ENCODE assay signal across 1 cellular context in the genomic region with DNA sequence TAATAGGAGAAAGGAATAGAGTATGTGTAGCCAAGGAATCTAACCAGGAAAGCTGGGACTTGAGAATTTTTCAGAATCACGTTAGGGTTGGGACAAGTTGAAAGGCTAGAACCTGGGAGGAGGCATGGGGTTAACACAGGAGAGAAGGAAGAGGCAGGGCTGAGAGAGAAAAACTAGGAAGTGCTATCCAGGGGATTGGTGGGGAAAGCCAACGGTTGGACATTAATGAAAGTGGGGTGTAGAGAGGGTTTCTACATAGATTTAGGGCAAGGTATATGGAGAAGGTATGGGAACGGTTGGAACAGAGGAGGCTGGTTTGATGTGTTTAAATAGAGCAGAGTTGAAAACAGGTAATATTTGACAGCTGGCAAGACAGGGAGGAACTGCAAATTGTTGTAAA.
TF ChIP-seq lines count a peak whose summit lies in the region.

No MANE protein-coding gene starts in this region.

TF ChIP-seq in neural cell, 6 proteins besides CTCF, POLR2A, EP300 and RAD21 (continued from another document):
- TF ChIP-seq, protein P1, sequence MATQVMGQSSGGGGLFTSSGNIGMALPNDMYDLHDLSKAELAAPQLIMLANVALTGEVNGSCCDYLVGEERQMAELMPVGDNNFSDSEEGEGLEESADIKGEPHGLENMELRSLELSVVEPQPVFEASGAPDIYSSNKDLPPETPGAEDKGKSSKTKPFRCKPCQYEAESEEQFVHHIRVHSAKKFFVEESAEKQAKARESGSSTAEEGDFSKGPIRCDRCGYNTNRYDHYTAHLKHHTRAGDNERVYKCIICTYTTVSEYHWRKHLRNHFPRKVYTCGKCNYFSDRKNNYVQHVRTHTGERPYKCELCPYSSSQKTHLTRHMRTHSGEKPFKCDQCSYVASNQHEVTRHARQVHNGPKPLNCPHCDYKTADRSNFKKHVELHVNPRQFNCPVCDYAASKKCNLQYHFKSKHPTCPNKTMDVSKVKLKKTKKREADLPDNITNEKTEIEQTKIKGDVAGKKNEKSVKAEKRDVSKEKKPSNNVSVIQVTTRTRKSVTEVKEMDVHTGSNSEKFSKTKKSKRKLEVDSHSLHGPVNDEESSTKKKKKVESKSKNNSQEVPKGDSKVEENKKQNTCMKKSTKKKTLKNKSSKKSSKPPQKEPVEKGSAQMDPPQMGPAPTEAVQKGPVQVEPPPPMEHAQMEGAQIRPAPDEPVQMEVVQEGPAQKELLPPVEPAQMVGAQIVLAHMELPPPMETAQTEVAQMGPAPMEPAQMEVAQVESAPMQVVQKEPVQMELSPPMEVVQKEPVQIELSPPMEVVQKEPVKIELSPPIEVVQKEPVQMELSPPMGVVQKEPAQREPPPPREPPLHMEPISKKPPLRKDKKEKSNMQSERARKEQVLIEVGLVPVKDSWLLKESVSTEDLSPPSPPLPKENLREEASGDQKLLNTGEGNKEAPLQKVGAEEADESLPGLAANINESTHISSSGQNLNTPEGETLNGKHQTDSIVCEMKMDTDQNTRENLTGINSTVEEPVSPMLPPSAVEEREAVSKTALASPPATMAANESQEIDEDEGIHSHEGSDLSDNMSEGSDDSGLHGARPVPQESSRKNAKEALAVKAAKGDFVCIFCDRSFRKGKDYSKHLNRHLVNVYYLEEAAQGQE (IDR thresholded peaks at IDR 0.05; ENCODE audit: borderline replicate concordance), result no peak
- no peak for TF ChIP-seq SMC3 (conservative IDR thresholded peaks at IDR 0.05; ENCODE audit: poor library complexity)
